In the genomic region with DNA sequence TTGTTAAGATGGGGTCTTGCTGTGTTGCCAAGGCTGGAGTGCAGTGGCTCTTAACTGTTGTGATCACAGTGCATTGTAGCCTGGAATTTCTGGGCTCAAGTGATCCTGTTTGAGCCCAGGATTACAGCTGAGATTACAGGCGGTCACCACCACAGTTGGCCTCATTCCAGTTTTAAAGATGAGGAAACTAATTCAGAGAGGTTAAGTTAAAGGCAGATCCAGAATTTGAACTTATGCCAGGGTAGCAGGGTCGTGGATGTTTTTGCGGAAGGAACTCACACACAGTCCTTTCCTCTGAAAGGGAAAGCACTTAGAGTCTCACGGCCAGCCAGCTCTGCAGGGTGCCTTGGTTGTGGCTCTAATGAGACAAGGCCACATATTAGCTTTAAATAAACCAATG, we compare ENCODE assay signal across 1 cellular context.
TF ChIP-seq lines count a peak whose summit lies in the region.

No MANE protein-coding gene starts in this region.

TF ChIP-seq in HEK293, 187 proteins besides CTCF, POLR2A, EP300 and RAD21 (continued from another document):
- TF ChIP-seq ZNF239 (tag by site-specific recombination; IDR thresholded peaks at IDR 0.05), result no peak
- no peak for TF ChIP-seq ZNF10 (tag by site-specific recombination; IDR thresholded peaks at IDR 0.05)
- TF ChIP-seq GFI1B (tag by site-specific recombination; IDR thresholded peaks at IDR 0.05), result no peak
- TF ChIP-seq HOXC10 (CRISPR knock-in tag; IDR thresholded peaks at IDR 0.05), result no peak
- no peak for TF ChIP-seq ZNF548 (tag by site-specific recombination; IDR thresholded peaks at IDR 0.05)
TF ChIP-seq in HEK293: peak in this region for 8.
